Comparison of ENCODE assay signal across 20 cellular contexts in the genomic region with DNA sequence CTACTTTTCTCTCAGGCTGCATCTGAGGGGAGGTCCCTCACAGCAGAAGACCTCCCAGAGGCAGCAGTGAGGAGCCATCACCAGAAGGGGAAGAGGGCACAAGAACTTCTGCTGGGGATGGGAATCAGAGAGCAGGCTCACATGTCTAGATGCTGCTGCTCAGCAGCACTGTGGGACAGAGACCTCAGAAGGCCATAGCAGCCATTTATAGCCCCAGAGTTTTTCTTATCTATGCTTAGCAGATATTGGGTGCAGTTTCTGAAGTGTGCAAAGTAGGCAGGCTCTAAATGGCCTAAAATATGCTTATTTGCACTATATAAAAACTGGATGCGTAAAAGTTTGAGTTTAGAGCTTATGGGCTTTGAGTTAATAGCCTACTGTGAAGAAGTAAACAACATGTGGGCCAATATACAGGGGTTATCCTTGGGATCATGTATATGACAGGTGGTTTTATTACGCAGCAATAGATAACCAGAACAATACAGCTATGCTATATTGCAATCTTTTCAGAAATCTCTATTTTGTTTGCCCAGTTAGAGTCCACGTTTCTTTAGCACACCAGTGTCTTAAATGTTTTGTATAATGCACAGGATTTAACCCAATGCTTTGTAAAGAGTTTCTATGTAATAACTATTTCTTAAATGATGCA.
"Had no signal": no experiment of that assay in that cellular context is flagged by ENCODE, and none has a peak within 500 bp of the region (broad histone marks: within the 10 kb centered on the region; RNA-seq: fewer than 3 reads in every experiment).

No MANE protein-coding gene starts in this region.

- H3K27ac Mint-ChIP-seq: activated CD4-positive, alpha-beta memory T cell treated with anti-CD3 and anti-CD28 coated beads for 36 hours; activated CD4-positive, alpha-beta T cell treated with anti-CD3 and anti-CD28 coated beads for 36 hours; activated CD8-positive, alpha-beta memory T cell treated with anti-CD3 and anti-CD28 coated beads, Interleukin-2, amount 10 ng/mL, durations not matched to agents 7 days and 5 days; activated naive CD4-positive, alpha-beta T cell treated with anti-CD3 and anti-CD28 coated beads for 36 hours; activated T-helper 2 cell treated with anti-CD3 and anti-CD28 coated beads, Interferon-gamma antibody, Interleukin-2, Interleukin-4, amounts not matched to agents 10 μg/mL and 5 μg/mL and 100 μg/mL, durations not matched to agents 14 hours and 24 hours and 36 hours; natural killer cell treated with Interleukin-12 subunit alpha and Interleukin-12 subunit beta and Interleukin-15 and Interleukin-18, amount 100 ng/mL, for 72 hours; stimulated activated naive B cell treated with anti-CD40 and anti-IgM and Interleukin-4, amounts not matched to agents 10 μg/mL and 1 μg/mL and 100 μg/mL, for 72 hours; T-helper 2 cell treated with Interferon-gamma antibody and Interleukin-4, amounts not matched to agents 5 μg/mL and 100 μg/mL, for 36 hours had no signal

- H3K4me3 ChIP-seq: cardiac muscle cell, right atrium auricular region, tibial nerve, uterus had no signal

- H3K4me1 ChIP-seq: right atrium auricular region, tibial nerve, uterus had no signal

- H3K36me3 Mint-ChIP-seq: activated CD4-positive, alpha-beta memory T cell treated with anti-CD3 and anti-CD28 coated beads for 36 hours; activated CD8-positive, alpha-beta memory T cell treated with anti-CD3 and anti-CD28 coated beads, Interleukin-2, amount 10 ng/mL, durations not matched to agents 7 days and 5 days; natural killer cell treated with Interleukin-12 subunit alpha and Interleukin-12 subunit beta and Interleukin-15 and Interleukin-18, amount 100 ng/mL, for 72 hours; stimulated activated naive B cell treated with anti-CD40 and anti-IgM and Interleukin-4, amounts not matched to agents 10 μg/mL and 1 μg/mL and 100 μg/mL, for 72 hours had no signal

- H3K9me3 ChIP-seq: right atrium auricular region, tibial nerve, uterus had no signal

- H3K4me1 Mint-ChIP-seq: activated CD4-positive, alpha-beta T cell treated with anti-CD3 and anti-CD28 coated beads for 36 hours had no signal

- H3K9me3 Mint-ChIP-seq: activated CD4-positive, alpha-beta memory T cell treated with anti-CD3 and anti-CD28 coated beads for 36 hours; activated naive CD4-positive, alpha-beta T cell treated with anti-CD3 and anti-CD28 coated beads for 36 hours; activated T-helper 2 cell treated with anti-CD3 and anti-CD28 coated beads, Interferon-gamma antibody, Interleukin-2, Interleukin-4, amounts not matched to agents 10 μg/mL and 5 μg/mL and 100 μg/mL, durations not matched to agents 14 hours and 24 hours and 36 hours; natural killer cell treated with Interleukin-12 subunit alpha and Interleukin-12 subunit beta and Interleukin-15 and Interleukin-18, amount 100 ng/mL, for 72 hours; stimulated activated naive B cell treated with anti-CD40 and anti-IgM and Interleukin-4, amounts not matched to agents 10 μg/mL and 1 μg/mL and 100 μg/mL, for 72 hours; T-helper 2 cell treated with Interferon-gamma antibody and Interleukin-4, amounts not matched to agents 5 μg/mL and 100 μg/mL, for 36 hours had no signal

- H3K36me3 ChIP-seq: cardiac muscle cell, right atrium auricular region, tibial nerve, uterus, WERI-Rb-1 had no signal

- DNase-seq: activated CD4-positive, alpha-beta memory T cell treated with anti-CD3 and anti-CD28 coated beads for 36 hours; activated CD4-positive, alpha-beta T cell treated with anti-CD3 and anti-CD28 coated beads for 36 hours; activated CD8-positive, alpha-beta memory T cell treated with anti-CD3 and anti-CD28 coated beads, Interleukin-2, amount 10 ng/mL, durations not matched to agents 7 days and 5 days; activated naive CD4-positive, alpha-beta T cell treated with anti-CD3 and anti-CD28 coated beads for 36 hours; activated T-cell treated with anti-CD3 and anti-CD28 coated beads, Interleukin-2, amount 50 U/mL, for 1 hour; glutamatergic neuron; mesenchymal stem cell; nucleus accumbens; stimulated activated CD4-positive, alpha-beta T cell treated with anti-CD3 and anti-CD28 coated beads, Interleukin-15, amount 100 ng/mL, for 24 hours; stimulated activated CD4-positive, alpha-beta T cell treated with anti-CD3 and anti-CD28 coated beads, Interleukin-4, amount 100 ng/mL, for 1 hour; stimulated activated naive B cell treated with anti-CD40 and anti-IgM and Interleukin-4, amounts not matched to agents 10 μg/mL and 1 μg/mL and 100 μg/mL, for 72 hours; uterus; WERI-Rb-1 had no signal

- H3K27me3 ChIP-seq: cardiac muscle cell, right atrium auricular region, tibial nerve, uterus had no signal

- H3K27ac ChIP-seq: cardiac muscle cell, right atrium auricular region, tibial nerve, uterus, WERI-Rb-1 had no signal

- H3K27me3 Mint-ChIP-seq: activated CD4-positive, alpha-beta memory T cell treated with anti-CD3 and anti-CD28 coated beads for 36 hours; activated CD4-positive, alpha-beta T cell treated with anti-CD3 and anti-CD28 coated beads for 36 hours; activated CD8-positive, alpha-beta memory T cell treated with anti-CD3 and anti-CD28 coated beads, Interleukin-2, amount 10 ng/mL, durations not matched to agents 7 days and 5 days; stimulated activated naive B cell treated with anti-CD40 and anti-IgM and Interleukin-4, amounts not matched to agents 10 μg/mL and 1 μg/mL and 100 μg/mL, for 72 hours had no signal

- ATAC-seq: activated CD4-positive, alpha-beta T cell treated with anti-CD3 and anti-CD28 coated beads for 36 hours; activated CD8-positive, alpha-beta memory T cell treated with anti-CD3 and anti-CD28 coated beads, Interleukin-2, amount 10 ng/mL, durations not matched to agents 7 days and 5 days; esophagus mucosa; stimulated activated naive B cell treated with anti-CD40 and anti-IgM and Interleukin-4, amounts not matched to agents 10 μg/mL and 1 μg/mL and 100 μg/mL, for 72 hours had no signal

- H3K4me3 Mint-ChIP-seq: activated CD4-positive, alpha-beta memory T cell treated with anti-CD3 and anti-CD28 coated beads for 36 hours; activated CD4-positive, alpha-beta T cell treated with anti-CD3 and anti-CD28 coated beads for 36 hours; activated CD8-positive, alpha-beta memory T cell treated with anti-CD3 and anti-CD28 coated beads, Interleukin-2, amount 10 ng/mL, durations not matched to agents 7 days and 5 days; activated naive CD4-positive, alpha-beta T cell treated with anti-CD3 and anti-CD28 coated beads for 36 hours; natural killer cell treated with Interleukin-12 subunit alpha and Interleukin-12 subunit beta and Interleukin-15 and Interleukin-18, amount 100 ng/mL, for 72 hours; stimulated activated naive B cell treated with anti-CD40 and anti-IgM and Interleukin-4, amounts not matched to agents 10 μg/mL and 1 μg/mL and 100 μg/mL, for 72 hours; T-helper 2 cell treated with Interferon-gamma antibody and Interleukin-4, amounts not matched to agents 5 μg/mL and 100 μg/mL, for 36 hours had no signal
